Comparison of ENCODE assay signal across 13 cellular contexts in the genomic region with DNA sequence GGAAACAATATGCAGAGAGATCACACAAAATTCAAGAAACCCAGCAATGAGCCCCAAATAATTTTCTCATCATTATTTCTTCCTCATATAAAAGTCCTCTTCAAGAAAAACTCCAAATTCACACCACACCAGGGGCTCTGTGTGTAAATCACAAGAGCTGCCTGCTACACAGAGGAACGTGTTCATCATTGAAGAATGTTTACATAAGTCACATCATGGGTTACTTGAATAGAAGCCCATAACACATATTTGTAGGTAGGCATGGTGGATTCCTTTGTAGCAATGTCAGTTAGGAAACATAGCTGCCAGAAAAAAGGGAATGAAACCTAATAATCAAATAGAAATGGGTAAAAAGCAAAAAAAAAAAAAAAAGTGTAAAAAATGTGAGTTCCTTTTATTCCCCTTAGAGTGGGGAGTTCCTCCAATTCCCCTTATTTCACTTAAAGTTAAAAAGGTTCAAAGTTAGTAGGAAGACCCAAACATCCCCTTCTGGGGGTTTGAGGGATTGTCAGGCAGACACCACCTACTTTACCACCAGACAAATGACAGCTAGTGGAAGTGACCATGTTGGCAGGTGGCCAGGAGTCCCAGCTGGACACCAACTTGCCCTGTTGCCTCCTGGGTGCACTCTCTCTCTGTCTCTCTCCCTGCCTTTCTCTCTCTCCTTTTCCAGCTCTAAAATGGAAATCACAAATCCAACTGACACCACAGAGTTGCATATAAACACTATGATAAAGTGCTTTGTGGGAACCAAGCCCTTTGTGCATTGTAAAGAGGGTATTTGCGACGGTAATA.
DNase-seq lines count a peak whose midpoint lies in the region; ATAC-seq, FAIRE-seq and TF ChIP-seq lines count a peak whose summit lies in the region.
"Had no signal": no experiment of that assay in that cellular context is flagged by ENCODE, and none has a peak within 500 bp of the region (broad histone marks: within the 10 kb centered on the region; RNA-seq: fewer than 3 reads in every experiment).

No MANE protein-coding gene starts in this region.

- H3K4me1 Mint-ChIP-seq in brain: peaks cover 21% of the 10 kb centered on the region
- H3K4me1 Mint-ChIP-seq: activated CD4-positive, alpha-beta T cell treated with anti-CD3 and anti-CD28 coated beads for 36 hours; activated T-helper 17 cell treated with anti-CD3 and anti-CD28 coated beads, Interleukin-2, amount 50 U/mL, for 72 hours had no signal

- peaks cover 3 to 17% (median 12%) of the 10 kb centered on the region in 5 experiments for H3K9me3 Mint-ChIP-seq in brain

- peak overlapping the region in 3 of 5 experiments; percentile 28 to 63 (median 48) for H3K27ac Mint-ChIP-seq in brain
- H3K27ac Mint-ChIP-seq: activated CD4-positive, alpha-beta T cell treated with anti-CD3 and anti-CD28 coated beads for 36 hours; activated T-helper 17 cell treated with anti-CD3 and anti-CD28 coated beads, Interleukin-2, amount 50 U/mL, for 72 hours; memory B cell had no signal

- ATAC-seq in Right ventricle myocardium superior (ENCODE audit: poor library complexity): no peak
- ATAC-seq in GM18867 (IDR thresholded peaks at IDR 0.05; ENCODE audit: unreplicated experiment): no peak
- no peak for ATAC-seq in HG02623 (IDR thresholded peaks at IDR 0.05; ENCODE audit: unreplicated experiment)
- ATAC-seq: activated CD4-positive, alpha-beta T cell treated with anti-CD3 and anti-CD28 coated beads for 36 hours; activated T-helper 17 cell treated with anti-CD3 and anti-CD28 coated beads, Interleukin-2, amount 50 U/mL, for 72 hours had no signal

- H3K27me3 Mint-ChIP-seq in brain: peaks cover 69% of the 10 kb centered on the region

- intact Hi-C loops in Right ventricle myocardium superior (cut with DNase I) (no loop called here), cardiac septum (cut with DNase I) (no loop called here)

- DNase-seq in Right ventricle myocardium superior: peak; percentile 55
- no peak for DNase-seq in cardiac septum (ENCODE audit: low spot score)
- DNase-seq in NCI-H146 treated with DMSO at 0.1 percent for 48 hours (lab: John Stamatoyannopoulos, UW; ENCODE audit: unreplicated experiment): peak; percentile 65
- peak; percentile 33 for DNase-seq in urothelium cell line (ENCODE audit: low spot score)
- no peak for DNase-seq in activated CD4-positive, CD25-positive, alpha-beta regulatory T cell treated with anti-CD3 and anti-CD28 coated beads, Interleukin-2, amount 50 U/mL, for 72 hours
- DNase-seq: activated CD4-positive, alpha-beta T cell treated with anti-CD3 and anti-CD28 coated beads for 36 hours; NCI-H526 had no signal

- no peak for FAIRE-seq in urothelium cell line (lab: Jason Lieb, UNC)
- FAIRE-seq: endothelial cell of umbilical vein had no signal

- no peaks in the 10 kb centered on the region for H3K36me3 Mint-ChIP-seq in brain
- H3K36me3 Mint-ChIP-seq: memory B cell had no signal

- TF ChIP-seq CTCF in brain (conservative IDR thresholded peaks at IDR 0.05): no peak

- no peak overlapping the region for H3K4me3 Mint-ChIP-seq in brain
- H3K4me3 Mint-ChIP-seq: activated CD4-positive, alpha-beta T cell treated with anti-CD3 and anti-CD28 coated beads for 36 hours; activated T-helper 17 cell treated with anti-CD3 and anti-CD28 coated beads, Interleukin-2, amount 50 U/mL, for 72 hours; memory B cell had no signal

Comparison
In these comparisons a context has a peak if more than half of its experiments do, and no peak if none do; other contexts are left out.
1. DNase-seq: peak in Right ventricle myocardium superior (single experiment), NCI-H146 treated with DMSO at 0.1 percent for 48 hours (single experiment) and urothelium cell line (single experiment); none in cardiac septum (single experiment) and activated CD4-positive, CD25-positive, alpha-beta regulatory T cell treated with anti-CD3 and anti-CD28 coated beads, Interleukin-2, amount 50 U/mL, for 72 hours (single experiment).